Comparison of ENCODE assay signal across 22 cellular contexts in genomic region chr1:183493540-183494245, GRCh38. TPM values are rescaled to one million over a fixed set of nuclear protein-coding genes. Genes with fewer than 3 reads are reported as not detected.
DNase-seq lines count a peak whose midpoint lies in the region; ATAC-seq, FAIRE-seq and TF ChIP-seq lines count a peak whose summit lies in the region.
"Had no signal": no experiment of that assay in that cellular context is flagged by ENCODE, and none has a peak within 500 bp of the region (broad histone marks: within the 10 kb centered on the region; RNA-seq: fewer than 3 reads in every experiment).

No MANE protein-coding gene starts in this region.

- FAIRE-seq in A549 (lab: Jason Lieb, UNC): no peak
- FAIRE-seq: urothelium cell line had no signal

- H3F3A ChIP-seq in PC-9 (ENCODE audit: insufficient read depth, low read depth): peaks cover 32% of the 10 kb centered on the region

- no peaks in the 10 kb centered on the region for H3K9me2 ChIP-seq in PC-9 (ENCODE audit: insufficient read depth)

- no peaks in the 10 kb centered on the region for H3K27me3 ChIP-seq in PC-9 (ENCODE audit: insufficient read depth, low read depth)
- H3K27me3 ChIP-seq: ovary, SJSA1 had no signal

- no TSS peak for BruUV-seq in PC-9 (replicated peaks; lab: Mats Ljungman, UMichigan)

- H3K4me1 Mint-ChIP-seq in effector memory CD8-positive, alpha-beta T cell (ENCODE audit: low read depth in 2 of 2): peaks cover 28 to 61% of the 10 kb centered on the region in 2 donors

- H3K27ac ChIP-seq in A549 (0 out of 6 replicates have a peak overlapping the region, but pooled peaks of 1 of the 2 experiments have one; percentile 25), PC-9 (peak overlapping the region; percentile 84)
- H3K27ac ChIP-seq: ovary, SJSA1 had no signal

- no peak for TF ChIP-seq RAD21 in A549 (conservative IDR thresholded peaks at IDR 0.05 in 1 of 2, IDR thresholded peaks at IDR 0.05 in 1 of 2)

- H3K27ac Mint-ChIP-seq in effector memory CD8-positive, alpha-beta T cell: no peak overlapping the region
- H3K27ac Mint-ChIP-seq: CD4-positive, alpha-beta T cell had no signal

- TF ChIP-seq CTCF in A549 (IDR thresholded peaks at IDR 0.05) (no peak), PC-9 (conservative IDR thresholded peaks at IDR 0.05) (no peak), fibroblast of villous mesenchyme (IDR thresholded peaks at IDR 0.05; ENCODE audit: insufficient read depth, low read depth, low read length) (no peak)

- no peak for TF ChIP-seq EP300 in A549 (IDR thresholded peaks at IDR 0.05)

- H3K4me3 ChIP-seq in A549: no peak overlapping the region
- H3K4me3 ChIP-seq in PC-9: peak overlapping the region; percentile 47; the same call in 1 of the 2 replicates
- H3K4me3 ChIP-seq in fibroblast of villous mesenchyme (ENCODE audit: low read depth, low read length): no peak overlapping the region
- H3K4me3 ChIP-seq: ovary, SJSA1 had no signal

- no peaks in the 10 kb centered on the region for H3K27me3 Mint-ChIP-seq in effector memory CD8-positive, alpha-beta T cell
- H3K27me3 Mint-ChIP-seq: CD4-positive, alpha-beta T cell had no signal

- peaks cover 27% of the 10 kb centered on the region; the same call in 1 of the 2 replicates for H4K20me1 ChIP-seq in PC-9 (ENCODE audit: insufficient read depth)

- H3K9me3 ChIP-seq in A549: no peaks in the 10 kb centered on the region
- H3K9me3 ChIP-seq in PC-9 (ENCODE audit: insufficient read depth, low read depth): no peaks in the 10 kb centered on the region
- H3K9me3 ChIP-seq: ovary, SJSA1 had no signal

- H2AFZ ChIP-seq in PC-9: no peak overlapping the region

- H3K36me3 ChIP-seq in PC-9 (ENCODE audit: low read depth): peaks cover 14% of the 10 kb centered on the region; the same call in 1 of the 2 replicates
- H3K36me3 ChIP-seq: ovary, SJSA1 had no signal

- no peaks in the 10 kb centered on the region for H3K9me3 Mint-ChIP-seq in effector memory CD8-positive, alpha-beta T cell
- H3K9me3 Mint-ChIP-seq: CD4-positive, alpha-beta T cell; natural killer cell had no signal

- no peaks in the 10 kb centered on the region for H3K36me3 Mint-ChIP-seq in effector memory CD8-positive, alpha-beta T cell (ENCODE audit: insufficient read depth)
- H3K36me3 Mint-ChIP-seq: natural killer cell had no signal

- H3K4me3 Mint-ChIP-seq in effector memory CD8-positive, alpha-beta T cell: no peak overlapping the region
- H3K4me3 Mint-ChIP-seq: CD4-positive, alpha-beta T cell; natural killer cell had no signal

- H3K4me2 ChIP-seq in A549 (peak overlapping the region; percentile 60), PC-9 (peak overlapping the region; percentile 75)

- TF ChIP-seq POLR2A in A549 (IDR thresholded peaks at IDR 0.05; ENCODE audit: low read length): no peak

- CTCF ChIA-PET in A549 (lab: Yijun Ruan, JAX): interaction anchor here (0.7 to 1.6 kb wide), 3 partner anchors 16 to 414 kb away, joined by 3 read pairs; no protein-coding TSS in a partner anchor
- CTCF ChIA-PET in PC-9 (lab: Charles Lee): interaction anchor here (0.6 kb wide), 1 partner anchor 133 kb away, joined by 3 read pairs; no protein-coding TSS in a partner anchor

- intact Hi-C loops in PC-9 (cut with micrococcal nuclease; ENCODE audit: unreplicated experiment): loop anchor here (2.0 kb wide), 1 partner anchor 21 kb away; the partner anchor contains the start of gene SMG7

- 50% methylated on average over 12 of the region's 12 CpGs for WGBS in A549 (ENCODE audit: missing lambda C conversion rate)

- peaks cover 98% of the 10 kb centered on the region for H3K79me2 ChIP-seq in PC-9 (ENCODE audit: low read depth)

- ATAC-seq in A549: peak in 1 of 2 experiments; percentile 77; a peak in 4 of 6 replicates
- ATAC-seq in GM21381 (IDR thresholded peaks at IDR 0.05; ENCODE audit: unreplicated experiment): no peak
- no peak for ATAC-seq in effector memory CD8-positive, alpha-beta T cell (replicated peaks)
- ATAC-seq: esophagus mucosa, left cardiac atrium, natural killer cell, right cardiac atrium had no signal

- DNase-seq in A549 (ENCODE audit: low read depth in 1 of 2, low spot score in 1 of 2) (no peak), H4 (ENCODE audit: low spot score) (peak; percentile 43), PC-9 (peak; percentile 67 to 78), fibroblast of villous mesenchyme (ENCODE audit: low read depth) (peak; percentile 13), hepatic stellate cell (ENCODE audit: low spot score) (no peak)
- DNase-seq in activated T-cell treated with anti-CD3 and anti-CD28 coated beads, Interleukin-2, amount 50 U/mL, for 1 hour: no peak
- DNase-seq in effector memory CD8-positive, alpha-beta T cell: no peak
- DNase-seq: activated CD4-positive, alpha-beta T cell treated with anti-CD3 and anti-CD28 coated beads, Interleukin-2, amount 50 U/mL, for 48 hours; activated gamma-delta T cell treated with Interleukin-2 at 50 U/mL for 16 hours; amygdala; CD4-positive, alpha-beta T cell; GOT3; left cardiac atrium; natural killer cell; NCI-H748 treated with DMSO at 0.1 percent for 48 hours; ovary; T-helper 2 cell had no signal

- peaks cover 15% of the 10 kb centered on the region for H3K4me1 ChIP-seq in A549
- peaks cover 31% of the 10 kb centered on the region for H3K4me1 ChIP-seq in PC-9 (replicated peaks; ENCODE audit: insufficient read depth)

- POLR2A ChIA-PET in A549 (lab: Yijun Ruan, JAX): no interaction called here
- POLR2A ChIA-PET in PC-9 (lab: Charles Lee; ENCODE audit: unreplicated experiment): no interaction called here

TF ChIP-seq in A549, 52 proteins besides CTCF, POLR2A, EP300 and RAD21:
- no peak for TF ChIP-seq TP53 (CRISPR knock-in tag; IDR thresholded peaks at IDR 0.05)
- peak; percentile 48 to 74; a peak in 3 of 4 replicates for TF ChIP-seq CEBPB (IDR thresholded peaks at IDR 0.05)
- no peak for TF ChIP-seq HOXA7 (CRISPR knock-in tag; IDR thresholded peaks at IDR 0.05)
- no peak for TF ChIP-seq HES2 (IDR thresholded peaks at IDR 0.05)
- no peak for TF ChIP-seq FOSL2 (IDR thresholded peaks at IDR 0.05)
- TF ChIP-seq FOSL2 (CRISPR knock-in tag; IDR thresholded peaks at IDR 0.05): peak; percentile 71

RNA-seq across cellular contexts. Expression of gene SMG7, which starts 21.4 kb away (rescaled TPM):
- polyA plus RNA-seq in A549 (2011; rRNA removed): 51.3 and 55.5 TPM in 2 replicates
- polyA plus RNA-seq in A549 (2012; cell fraction: cytosol; rRNA removed): 16.4 and 20.8 TPM in 2 replicates
- polyA plus RNA-seq in A549 (2012; cell fraction: nucleus; rRNA removed): 19.0 and 26.3 TPM in 2 replicates
- polyA plus RNA-seq in A549 (2017; fragmentation: RNase III; extraction: RNeasy Plus Mini Kit Qiagen cat#74134 plus additional on column Dnase treatment): 27.2 to 29.7 TPM (median 29.1 TPM) in 3 replicates
- 65.3 and 78.9 TPM in 2 replicates for polyA minus RNA-seq in A549 (2011; rRNA and poly(A)+ RNA removed)
- total RNA-seq in H4 (2014; rRNA removed; shearing (Covaris generic)): 19.5 and 30.5 TPM in 2 replicates
- total RNA-seq in PC-9 (2021): 56.0 and 72.9 TPM in 2 replicates
- 22.9 and 36.7 TPM in 2 replicates for total RNA-seq in fibroblast of villous mesenchyme

Comparison
In these comparisons a context has a peak if more than half of its experiments do, and no peak if none do; other contexts are left out.
1. DNase-seq: peak in H4 (single experiment), PC-9 (2 of 2) and fibroblast of villous mesenchyme (single experiment); none in A549 (0 of 2), hepatic stellate cell (single experiment), activated T-cell treated with anti-CD3 and anti-CD28 coated beads, Interleukin-2, amount 50 U/mL, for 1 hour (single experiment) and effector memory CD8-positive, alpha-beta T cell (0 of 3).